Comparison of ENCODE assay signal across 18 cellular contexts in the genomic region with DNA sequence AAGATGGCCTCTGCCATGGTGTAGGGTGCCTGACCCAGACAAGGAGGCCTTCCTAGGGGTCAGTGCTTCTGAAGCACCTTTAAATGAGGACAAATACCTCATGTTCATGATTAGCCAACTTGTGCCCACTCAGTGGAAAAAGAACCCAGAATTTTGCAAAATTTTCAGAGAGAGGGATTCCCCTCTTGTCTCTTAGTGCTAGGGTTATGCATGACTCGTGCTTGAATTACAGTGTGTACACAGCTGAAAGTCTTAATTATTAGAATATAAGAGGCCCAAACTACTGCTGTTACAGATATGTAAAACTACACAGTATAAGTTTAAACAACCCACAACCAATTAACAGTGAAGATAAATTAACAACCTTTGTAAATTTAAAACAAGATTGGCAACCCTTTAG. TPM values are rescaled to one million over a fixed set of nuclear protein-coding genes. Genes with fewer than 3 reads are reported as not detected.
DNase-seq lines count a peak whose midpoint lies in the region; ATAC-seq and TF ChIP-seq lines count a peak whose summit lies in the region.
"Had no signal": no experiment of that assay in that cellular context is flagged by ENCODE, and none has a peak within 500 bp of the region (broad histone marks: within the 10 kb centered on the region; RNA-seq: fewer than 3 reads in every experiment).

No MANE protein-coding gene starts in this region.

- no peaks in the 10 kb centered on the region for H3K36me3 Mint-ChIP-seq in activated T-helper 17 cell treated with anti-CD3 and anti-CD28 coated beads, Interleukin-2, amount 50 U/mL, for 72 hours (ENCODE audit: low read depth)
- H3K36me3 Mint-ChIP-seq: CD4-positive, CD25-positive, alpha-beta regulatory T cell; CD8-positive, alpha-beta T cell had no signal

- H3K79me2 ChIP-seq in osteoblast (ENCODE audit: insufficient read depth, low read length) = no peaks in the 10 kb centered on the region

- H3K4me3 ChIP-seq in epithelial cell of proximal tubule (ENCODE audit: low read depth, low read length) = no peak overlapping the region
- H3K4me3 ChIP-seq in osteoblast (ENCODE audit: insufficient read depth, low read length) = no peak overlapping the region
- H3K4me3 ChIP-seq: GM23338 had no signal

- no peaks in the 10 kb centered on the region for H3K9me3 Mint-ChIP-seq in activated T-helper 17 cell treated with anti-CD3 and anti-CD28 coated beads, Interleukin-2, amount 50 U/mL, for 72 hours
- H3K9me3 Mint-ChIP-seq: CD8-positive, alpha-beta T cell; GM23338 had no signal

- H2AFZ ChIP-seq in osteoblast (ENCODE audit: low read length) = no peak overlapping the region
- H2AFZ ChIP-seq: GM23338 had no signal

- no peaks in the 10 kb centered on the region for H3K9me3 ChIP-seq in osteoblast (ENCODE audit: low read depth, low read length)
- H3K9me3 ChIP-seq: Caco-2 had no signal

- H3K4me1 Mint-ChIP-seq in activated T-helper 17 cell treated with anti-CD3 and anti-CD28 coated beads, Interleukin-2, amount 50 U/mL, for 72 hours = no peaks in the 10 kb centered on the region
- H3K4me1 Mint-ChIP-seq: CD4-positive, CD25-positive, alpha-beta regulatory T cell; H9 had no signal

- H3K27ac Mint-ChIP-seq in activated T-helper 17 cell treated with anti-CD3 and anti-CD28 coated beads, Interleukin-2, amount 50 U/mL, for 72 hours = no peak overlapping the region
- H3K27ac Mint-ChIP-seq: CD8-positive, alpha-beta T cell; GM23338; H9 had no signal

- no peaks in the 10 kb centered on the region for H3K36me3 ChIP-seq in osteoblast (ENCODE audit: insufficient read depth, low read length)

- peaks cover 31% of the 10 kb centered on the region for H3K27me3 ChIP-seq in osteoblast (ENCODE audit: insufficient read depth, low read length)

- TF ChIP-seq CTCF in epithelial cell of proximal tubule (conservative IDR thresholded peaks at IDR 0.05; ENCODE audit: low read depth, low read length) (no peak), osteoblast (IDR thresholded peaks at IDR 0.05; ENCODE audit: extremely low read depth, low read depth, low read length) (no peak), omental fat pad (IDR thresholded peaks at IDR 0.05) (no peak)

- peaks cover 36% of the 10 kb centered on the region for H3K27me3 Mint-ChIP-seq in activated T-helper 17 cell treated with anti-CD3 and anti-CD28 coated beads, Interleukin-2, amount 50 U/mL, for 72 hours

- no peak overlapping the region for H3K4me2 ChIP-seq in osteoblast (ENCODE audit: insufficient read depth, low read length)
- H3K4me2 ChIP-seq: GM23338 had no signal

- no peak overlapping the region for H3K4me3 Mint-ChIP-seq in activated T-helper 17 cell treated with anti-CD3 and anti-CD28 coated beads, Interleukin-2, amount 50 U/mL, for 72 hours
- H3K4me3 Mint-ChIP-seq: CD4-positive, CD25-positive, alpha-beta regulatory T cell; CD8-positive, alpha-beta T cell; GM23338; H9 had no signal

- no peaks in the 10 kb centered on the region for H3K4me1 ChIP-seq in osteoblast (ENCODE audit: insufficient read depth, low read length)
- H3K4me1 ChIP-seq: Caco-2 had no signal

- ATAC-seq in activated T-helper 17 cell treated with anti-CD3 and anti-CD28 coated beads, Interleukin-2, amount 50 U/mL, for 72 hours (replicated peaks) = peak; percentile 35
- ATAC-seq in GM21619 (IDR thresholded peaks at IDR 0.05; ENCODE audit: unreplicated experiment) (no peak), HG02852 (IDR thresholded peaks at IDR 0.05; ENCODE audit: unreplicated experiment) (no peak), omental fat pad (ENCODE audit: low FRiP score) (no peak)
- ATAC-seq: CD8-positive, alpha-beta T cell; GM23338; HCT116 had no signal

- peak; percentile 30 for DNase-seq in epithelial cell of proximal tubule (ENCODE audit: low read depth)
- peak; percentile 13 for DNase-seq in osteoblast (ENCODE audit: insufficient read length, low spot score, missing footprints)
- DNase-seq in omental fat pad (ENCODE audit: low spot score) = no peak
- DNase-seq: Caco-2; CD4-positive, CD25-positive, alpha-beta regulatory T cell; CD8-positive, alpha-beta T cell; DMS153; DND-41; H9 had no signal

- no peak overlapping the region for H3K27ac ChIP-seq in osteoblast (ENCODE audit: low read depth, low read length)
- H3K27ac ChIP-seq: C4-2B had no signal

- no peaks in the 10 kb centered on the region for H4K20me1 ChIP-seq in osteoblast (ENCODE audit: insufficient read depth, low read length)

RNA-seq across cellular contexts. Expression of a gene that starts 38.0 kb away (rescaled TPM):
- total RNA-seq in activated T-helper 17 cell treated with anti-CD3 and anti-CD28 coated beads, Interleukin-2, amount 50 U/mL, for 72 hours = 1 to 10 TPM in 1 of 2 donors, not detected in 1; 2.5 TPM
- total RNA-seq in epithelial cell of proximal tubule (0.46 and 0.94 TPM in 2 replicates), osteoblast (not detected in 2 replicates), omental fat pad (not detected)
- total RNA-seq: A172, A673, Caco-2, H4 had no signal
